ENCODE assay signal across 1 cellular context in the genomic region with DNA sequence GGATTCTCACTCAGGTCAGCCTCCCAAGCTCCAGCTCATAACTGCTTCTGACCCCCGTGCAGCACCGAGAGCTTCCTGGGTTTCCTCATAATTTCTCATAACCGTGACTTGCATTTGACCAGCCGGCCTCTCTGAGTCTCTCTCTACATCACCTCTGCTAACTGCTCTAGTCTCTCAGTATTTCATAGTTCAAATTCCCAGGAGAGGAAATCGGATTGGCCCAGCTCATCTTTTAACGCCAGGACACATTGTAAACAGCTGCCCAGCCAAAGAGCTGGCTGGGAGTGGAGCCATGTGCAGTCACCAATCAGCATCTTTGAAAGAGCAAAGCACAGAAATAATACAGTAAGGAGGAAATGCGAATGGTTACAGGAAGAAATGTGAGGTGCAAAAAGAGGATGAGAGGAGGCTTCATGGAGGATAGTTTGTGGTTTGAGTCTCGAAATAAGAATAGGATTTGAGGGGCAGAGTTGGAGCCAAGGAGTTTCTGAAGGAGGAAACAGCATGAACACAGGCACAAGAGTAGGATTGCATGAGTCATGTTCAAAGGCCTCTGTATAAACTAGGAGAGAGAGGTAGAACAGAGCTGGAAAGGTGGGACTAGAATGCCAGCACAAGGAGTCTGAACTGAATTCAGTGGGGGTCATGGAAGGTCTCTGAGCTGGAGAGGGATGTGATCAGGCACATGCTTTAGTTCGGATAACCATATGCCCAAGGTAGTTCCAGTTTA.
TF ChIP-seq lines count a peak whose summit lies in the region.

No MANE protein-coding gene starts in this region.

TF ChIP-seq in A549, 52 proteins besides CTCF, POLR2A, EP300 and RAD21 (continued from another document):
- TF ChIP-seq, protein P1, sequence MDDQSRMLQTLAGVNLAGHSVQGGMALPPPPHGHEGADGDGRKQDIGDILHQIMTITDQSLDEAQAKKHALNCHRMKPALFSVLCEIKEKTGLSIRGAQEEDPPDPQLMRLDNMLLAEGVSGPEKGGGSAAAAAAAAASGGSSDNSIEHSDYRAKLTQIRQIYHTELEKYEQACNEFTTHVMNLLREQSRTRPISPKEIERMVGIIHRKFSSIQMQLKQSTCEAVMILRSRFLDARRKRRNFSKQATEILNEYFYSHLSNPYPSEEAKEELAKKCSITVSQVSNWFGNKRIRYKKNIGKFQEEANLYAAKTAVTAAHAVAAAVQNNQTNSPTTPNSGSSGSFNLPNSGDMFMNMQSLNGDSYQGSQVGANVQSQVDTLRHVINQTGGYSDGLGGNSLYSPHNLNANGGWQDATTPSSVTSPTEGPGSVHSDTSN (IDR thresholded peaks at IDR 0.05), result no peak
- TF ChIP-seq FOSL2 (IDR thresholded peaks at IDR 0.05) (peak; percentile 44; the same call in 1 of the 2 replicates), FOSL2 (CRISPR knock-in tag; IDR thresholded peaks at IDR 0.05) (peak; percentile 77), CBX8 (IDR thresholded peaks at IDR 0.05) (no peak), HOXB13 (CRISPR knock-in tag; IDR thresholded peaks at IDR 0.05; ENCODE audit: low read depth) (no peak), POLR2AphosphoS2 (conservative IDR thresholded peaks at IDR 0.05; ENCODE audit: low read length) (no peak), ZNF302 (CRISPR knock-in tag; IDR thresholded peaks at IDR 0.05) (no peak), RARB (CRISPR knock-in tag; IDR thresholded peaks at IDR 0.05) (no peak), ZC3H11A (IDR thresholded peaks at IDR 0.05) (no peak), RCOR1 (IDR thresholded peaks at IDR 0.05; ENCODE audit: low read depth, low read length) (no peak)
- TF ChIP-seq, protein P2, sequence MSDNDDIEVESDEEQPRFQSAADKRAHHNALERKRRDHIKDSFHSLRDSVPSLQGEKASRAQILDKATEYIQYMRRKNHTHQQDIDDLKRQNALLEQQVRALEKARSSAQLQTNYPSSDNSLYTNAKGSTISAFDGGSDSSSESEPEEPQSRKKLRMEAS (IDR thresholded peaks at IDR 0.05), result peak; percentile 51; the same call in 1 of the 2 replicates
